ENCODE assay signal across 1 cellular context in genomic region chr11:9494316-9494715, GRCh38.
TF ChIP-seq lines count a peak whose summit lies in the region.

No MANE protein-coding gene starts in this region.

TF ChIP-seq in GM23338, 12 proteins besides CTCF, POLR2A, EP300 and RAD21 (continued from another document):
- TF ChIP-seq ZNF462 (CRISPR knock-in tag; IDR thresholded peaks at IDR 0.05) (no peak), CREB1 (CRISPR knock-in tag; IDR thresholded peaks at IDR 0.05; ENCODE audit: low read depth) (no peak)
